In genomic region chr13:108305655-108306054, GRCh38 we compare ENCODE assay signal across 20 cellular contexts. TPM values are rescaled to one million over a fixed set of nuclear protein-coding genes. Genes with fewer than 3 reads are reported as not detected.
DNase-seq lines count a peak whose midpoint lies in the region; ATAC-seq and TF ChIP-seq lines count a peak whose summit lies in the region.
"Had no signal": no experiment of that assay in that cellular context is flagged by ENCODE, and none has a peak within 500 bp of the region (broad histone marks: within the 10 kb centered on the region; RNA-seq: fewer than 3 reads in every experiment).

No MANE protein-coding gene starts in this region.

- H3K9me3 Mint-ChIP-seq in activated T-helper 17 cell treated with anti-CD3 and anti-CD28 coated beads, Interleukin-2, amount 50 U/mL, for 72 hours, result no peaks in the 10 kb centered on the region
- H3K9me3 Mint-ChIP-seq in activated T-cell treated with anti-CD3 and anti-CD28 coated beads, Interleukin-2, amount 50 U/mL, for 72 hours, result peaks cover 4% of the 10 kb centered on the region in 2 donors

- H3K4me3 Mint-ChIP-seq in activated T-helper 17 cell treated with anti-CD3 and anti-CD28 coated beads, Interleukin-2, amount 50 U/mL, for 72 hours, result peak overlapping the region; percentile 21
- H3K4me3 Mint-ChIP-seq in activated T-cell treated with anti-CD3 and anti-CD28 coated beads, Interleukin-2, amount 50 U/mL, for 72 hours, result no peak overlapping the region
- H3K4me3 Mint-ChIP-seq: activated naive CD8-positive, alpha-beta T cell treated with anti-CD3 and anti-CD28 coated beads, Interleukin-2, amount 10 ng/mL, durations not matched to agents 7 days and 5 days; activated T-cell treated with anti-CD3 and anti-CD28 coated beads, Interleukin-2, amount 50 U/mL, for 24 hours; IgD-negative memory B cell had no signal

- no peaks in the 10 kb centered on the region for H3K9me3 ChIP-seq in right atrium auricular region
- H3K9me3 ChIP-seq: right lobe of liver had no signal

- no peaks in the 10 kb centered on the region for H3K36me3 ChIP-seq in right atrium auricular region
- H3K36me3 ChIP-seq: right lobe of liver had no signal

- no peaks in the 10 kb centered on the region for H3K4me1 ChIP-seq in right atrium auricular region
- H3K4me1 ChIP-seq: right lobe of liver had no signal

- H3K27me3 Mint-ChIP-seq in activated T-helper 17 cell treated with anti-CD3 and anti-CD28 coated beads, Interleukin-2, amount 50 U/mL, for 72 hours, result no peaks in the 10 kb centered on the region
- H3K27me3 Mint-ChIP-seq in activated T-cell treated with anti-CD3 and anti-CD28 coated beads, Interleukin-2, amount 50 U/mL, for 72 hours (ENCODE audit: low read depth), result no peaks in the 10 kb centered on the region
- H3K27me3 Mint-ChIP-seq: activated naive CD8-positive, alpha-beta T cell treated with anti-CD3 and anti-CD28 coated beads, Interleukin-2, amount 10 ng/mL, durations not matched to agents 7 days and 5 days; activated T-cell treated with anti-CD3 and anti-CD28 coated beads, Interleukin-2, amount 50 U/mL, for 24 hours; IgD-negative memory B cell had no signal

- no peak overlapping the region for H3K4me3 ChIP-seq in right atrium auricular region
- H3K4me3 ChIP-seq: dorsolateral prefrontal cortex, right lobe of liver had no signal

- no peak overlapping the region for H3K27ac ChIP-seq in right atrium auricular region
- H3K27ac ChIP-seq: dorsolateral prefrontal cortex, right lobe of liver had no signal

- no peak for TF ChIP-seq CTCF in right atrium auricular region (IDR thresholded peaks at IDR 0.05)

- peak; percentile 68 for ATAC-seq in GM18520 (IDR thresholded peaks at IDR 0.05; ENCODE audit: unreplicated experiment)
- ATAC-seq in GM19463 (IDR thresholded peaks at IDR 0.05; ENCODE audit: unreplicated experiment), result peak; percentile 60
- ATAC-seq in HG02885 (IDR thresholded peaks at IDR 0.05; ENCODE audit: poor library complexity, unreplicated experiment), result peak; percentile 63
- ATAC-seq in activated T-helper 17 cell treated with anti-CD3 and anti-CD28 coated beads, Interleukin-2, amount 50 U/mL, for 72 hours (replicated peaks), result no peak
- no peak for ATAC-seq in activated T-cell treated with anti-CD3 and anti-CD28 coated beads, Interleukin-2, amount 50 U/mL, for 72 hours (replicated peaks in 1 of 2)
- ATAC-seq: esophagus mucosa, Panc1, right lobe of liver had no signal

- no peak overlapping the region for H3K27ac Mint-ChIP-seq in activated T-helper 17 cell treated with anti-CD3 and anti-CD28 coated beads, Interleukin-2, amount 50 U/mL, for 72 hours
- H3K27ac Mint-ChIP-seq in activated T-cell treated with anti-CD3 and anti-CD28 coated beads, Interleukin-2, amount 50 U/mL, for 72 hours, result no peak overlapping the region
- H3K27ac Mint-ChIP-seq: activated naive CD8-positive, alpha-beta T cell treated with anti-CD3 and anti-CD28 coated beads, Interleukin-2, amount 10 ng/mL, durations not matched to agents 7 days and 5 days; activated T-cell treated with anti-CD3 and anti-CD28 coated beads, Interleukin-2, amount 50 U/mL, for 24 hours; IgD-negative memory B cell had no signal

- no peak for DNase-seq in right atrium auricular region (ENCODE audit: low spot score)
- DNase-seq in NCI-H524 treated with DMSO at 0.1 percent for 48 hours (lab: John Stamatoyannopoulos, UW), result no peak
- DNase-seq in activated T-cell treated with anti-CD3 and anti-CD28 coated beads, Interleukin-2, amount 50 U/mL, for 72 hours, result no peak
- DNase-seq in NCI-H446 (lab: John Stamatoyannopoulos, UW), result no peak
- DNase-seq: activated CD4-positive, alpha-beta T cell treated with anti-CD3 and anti-CD28 coated beads, Interleukin-2, amount 50 U/mL, for 48 hours; activated naive CD8-positive, alpha-beta T cell treated with anti-CD3 and anti-CD28 coated beads, Interleukin-2, amount 10 ng/mL, durations not matched to agents 7 days and 5 days; activated T-cell treated with anti-CD3 and anti-CD28 coated beads, Interleukin-2, amount 50 U/mL, for 24 hours; dorsolateral prefrontal cortex; NCI-H187 treated with DMSO at 0.1 percent for 48 hours; NCI-H526 treated with DMSO at 0.1 percent for 48 hours; occipital lobe; right lobe of liver; stimulated activated CD4-positive, alpha-beta T cell treated with anti-CD3 and anti-CD28 coated beads, Interleukin-2, amount 100 ng/mL, for 24 hours had no signal

- H3K36me3 Mint-ChIP-seq in activated T-helper 17 cell treated with anti-CD3 and anti-CD28 coated beads, Interleukin-2, amount 50 U/mL, for 72 hours (ENCODE audit: low read depth), result no peaks in the 10 kb centered on the region
- H3K36me3 Mint-ChIP-seq in activated T-cell treated with anti-CD3 and anti-CD28 coated beads, Interleukin-2, amount 50 U/mL, for 72 hours (ENCODE audit: insufficient read depth in 2 of 2), result peaks cover 0 to 4% of the 10 kb centered on the region in 2 donors
- H3K36me3 Mint-ChIP-seq: IgD-negative memory B cell had no signal

- H3K4me1 Mint-ChIP-seq in activated T-helper 17 cell treated with anti-CD3 and anti-CD28 coated beads, Interleukin-2, amount 50 U/mL, for 72 hours, result peaks cover 6% of the 10 kb centered on the region
- no peaks in the 10 kb centered on the region for H3K4me1 Mint-ChIP-seq in activated T-cell treated with anti-CD3 and anti-CD28 coated beads, Interleukin-2, amount 50 U/mL, for 72 hours (ENCODE audit: low read depth)
- H3K4me1 Mint-ChIP-seq: IgD-negative memory B cell had no signal

- no peaks in the 10 kb centered on the region for H3K27me3 ChIP-seq in right atrium auricular region
- H3K27me3 ChIP-seq: dorsolateral prefrontal cortex, right lobe of liver had no signal

RNA-seq across cellular contexts. Expression of gene TNFSF13B, which starts 36.1 kb away (rescaled TPM):
- total RNA-seq in activated T-helper 17 cell treated with anti-CD3 and anti-CD28 coated beads, Interleukin-2, amount 50 U/mL, for 72 hours, result 1 to 10 TPM; 3.6 to 4.4 TPM
- total RNA-seq in right atrium auricular region, result 1 to 10 TPM in 1 of 2 donors, under 1 TPM in 1; 0.26 to 1.4 TPM
- total RNA-seq in activated T-cell treated with anti-CD3 and anti-CD28 coated beads, Interleukin-2, amount 50 U/mL, for 72 hours, result 1 to 10 TPM; 2.7 TPM

Comparison
In these comparisons a context has a peak if more than half of its experiments do, and no peak if none do; other contexts are left out.
1. ATAC-seq: peak in GM18520 (single experiment), GM19463 (single experiment) and HG02885 (single experiment); none in activated T-helper 17 cell treated with anti-CD3 and anti-CD28 coated beads, Interleukin-2, amount 50 U/mL, for 72 hours (single experiment) and activated T-cell treated with anti-CD3 and anti-CD28 coated beads, Interleukin-2, amount 50 U/mL, for 72 hours (0 of 2).